Comparison of ENCODE assay signal across 1 cellular context in the genomic region with DNA sequence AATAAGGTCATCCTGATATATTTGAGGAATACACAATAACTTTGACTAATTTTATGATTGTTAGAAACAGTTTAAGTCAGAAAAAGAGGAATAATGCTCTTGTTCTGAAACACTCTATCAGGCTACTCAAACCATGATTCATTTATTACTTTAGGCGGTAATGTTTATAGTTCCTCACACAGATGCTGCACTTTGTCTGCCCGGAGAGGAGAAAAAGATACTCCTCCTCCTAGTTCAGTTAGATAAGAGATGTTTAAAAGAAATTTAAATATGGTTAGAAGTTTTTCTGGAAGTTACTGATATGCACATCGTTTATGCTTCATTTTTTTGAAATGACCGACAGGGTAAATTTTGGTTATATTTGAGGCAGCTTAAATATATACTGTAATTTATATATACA.
TF ChIP-seq lines count a peak whose summit lies in the region.

No MANE protein-coding gene starts in this region.

TF ChIP-seq in K562, 482 proteins besides CTCF, POLR2A, EP300 and RAD21 (continued from another document):
- TF ChIP-seq JUND (IDR thresholded peaks at IDR 0.05; ENCODE audit: borderline replicate concordance, low read depth, low read length): 0 out of 2 replicates have a peak, but pooled peaks have one; percentile 8
- no peak for TF ChIP-seq JUND (tag; IDR thresholded peaks at IDR 0.05; ENCODE audit: borderline replicate concordance, low read depth, low read length)
- peak; percentile 29; the same call in 1 of the 2 replicates for TF ChIP-seq TCF3 (CRISPR knock-in tag; IDR thresholded peaks at IDR 0.05)
- TF ChIP-seq, protein P1, sequence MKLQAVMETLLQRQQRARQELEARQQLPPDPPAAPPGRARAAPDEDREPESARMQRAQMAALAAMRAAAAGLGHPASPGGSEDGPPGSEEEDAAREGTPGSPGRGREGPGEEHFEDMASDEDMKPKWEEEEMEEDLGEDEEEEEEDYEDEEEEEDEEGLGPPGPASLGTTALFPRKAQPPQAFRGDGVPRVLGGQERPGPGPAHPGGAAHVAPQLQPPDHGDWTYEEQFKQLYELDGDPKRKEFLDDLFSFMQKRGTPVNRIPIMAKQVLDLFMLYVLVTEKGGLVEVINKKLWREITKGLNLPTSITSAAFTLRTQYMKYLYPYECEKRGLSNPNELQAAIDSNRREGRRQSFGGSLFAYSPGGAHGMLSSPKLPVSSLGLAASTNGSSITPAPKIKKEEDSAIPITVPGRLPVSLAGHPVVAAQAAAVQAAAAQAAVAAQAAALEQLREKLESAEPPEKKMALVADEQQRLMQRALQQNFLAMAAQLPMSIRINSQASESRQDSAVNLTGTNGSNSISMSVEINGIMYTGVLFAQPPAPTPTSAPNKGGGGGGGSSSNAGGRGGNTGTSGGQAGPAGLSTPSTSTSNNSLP (IDR thresholded peaks at IDR 0.05; ENCODE audit: borderline replicate concordance, low read depth, low read length): no peak
